15 cellular contexts compared by ENCODE assay signal in the genomic region with DNA sequence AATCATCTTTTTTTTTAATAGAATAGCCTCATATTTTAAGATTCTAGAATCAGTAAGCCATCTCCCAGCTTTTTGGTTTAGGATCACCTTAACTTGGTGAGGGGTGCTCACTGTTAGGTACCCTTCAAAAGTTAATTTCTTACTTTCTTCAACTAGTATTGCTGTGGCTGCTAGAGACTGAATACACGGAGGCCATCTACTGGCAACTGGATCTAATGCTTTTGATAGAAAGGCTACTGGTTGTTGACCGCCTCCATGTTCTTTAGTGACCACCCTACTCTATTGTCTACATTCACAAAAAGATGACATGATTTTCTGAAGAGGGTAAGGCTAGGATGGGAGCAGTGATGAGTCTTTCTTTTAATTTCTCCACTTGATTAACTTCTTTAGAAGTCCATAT. TPM values are rescaled to one million over a fixed set of nuclear protein-coding genes. Genes with fewer than 3 reads are reported as not detected.
DNase-seq lines count a peak whose midpoint lies in the region; ATAC-seq, FAIRE-seq and TF ChIP-seq lines count a peak whose summit lies in the region.
"Had no signal": no experiment of that assay in that cellular context is flagged by ENCODE, and none has a peak within 500 bp of the region (broad histone marks: within the 10 kb centered on the region; RNA-seq: fewer than 3 reads in every experiment).

No MANE protein-coding gene starts in this region.

- H3K9me3 Mint-ChIP-seq in stimulated activated naive CD8-positive, alpha-beta T cell treated with anti-CD3 and anti-CD28 coated beads, Interleukin-15, amount 100 ng/mL, for 72 hours = no peaks in the 10 kb centered on the region
- H3K9me3 Mint-ChIP-seq: CD4-positive, CD25-positive, alpha-beta regulatory T cell; immature natural killer cell; natural killer cell; stimulated activated naive CD8-positive, alpha-beta T cell treated with anti-CD3 and anti-CD28 coated beads, Interleukin-15, Interleukin-2, amounts not matched to agents 100 ng/mL and 50 ng/mL, for 24 hours had no signal

- in situ Hi-C loops in HepG2 (cut with HindIII; ENCODE audit: extremely low pct_ligation_motif_present, low pct_unique_long_range_greater_than_20kb) = no loop called here

- CTCF ChIA-PET in HepG2 (lab: Yijun Ruan, JAX; ENCODE audit: low intra/inter-chr PET ratio, low total read pairs) = no interaction called here

- intact Hi-C loops in HepG2 (cut with micrococcal nuclease; ENCODE audit: unreplicated experiment) (no loop called here), right lobe of liver (cut with DNase I) (no loop called here)

- H2AFZ ChIP-seq in HepG2 (ENCODE audit: low read length) = no peak overlapping the region

- no peaks in the 10 kb centered on the region for H3K79me2 ChIP-seq in HepG2 (ENCODE audit: insufficient read depth, low read length)

- DNase-seq in HepG2 (ENCODE audit: low spot score) = no peak
- no peak for DNase-seq in right lobe of liver
- DNase-seq in OCI-M1 (lab: John Stamatoyannopoulos, UW) = peak; percentile 49
- no peak for DNase-seq in epithelial cell of proximal tubule (ENCODE audit: low read depth)
- no peak for DNase-seq in stimulated activated naive CD8-positive, alpha-beta T cell treated with anti-CD3 and anti-CD28 coated beads, Interleukin-15, amount 100 ng/mL, for 72 hours
- DNase-seq in NCI-H2171 treated with DMSO at 0.1 percent for 48 hours (lab: John Stamatoyannopoulos, UW) = no peak
- DNase-seq in NCI-H345 (lab: John Stamatoyannopoulos, UW) = no peak
- DNase-seq: activated CD4-positive, CD25-positive, alpha-beta regulatory T cell; activated naive CD4-positive, alpha-beta T cell treated with anti-CD3 and anti-CD28 coated beads, Interleukin-2, amount 50 U/mL, for 16 hours; CD4-positive, CD25-positive, alpha-beta regulatory T cell; immature natural killer cell; natural killer cell; NCI-H1105 had no signal

- H3K27me3 ChIP-seq in HepG2 (ENCODE audit: control insufficient read depth in 1 of 2, insufficient read depth in 2 of 2, low read length in 2 of 2) = peaks cover 0 to 12% of the 10 kb centered on the region in 2 experiments; a peak in 2 of 5 replicates
- H3K27me3 ChIP-seq in right lobe of liver = no peaks in the 10 kb centered on the region

- H4K20me1 ChIP-seq in HepG2 (ENCODE audit: insufficient read depth, low read length) = no peaks in the 10 kb centered on the region

- POLR2A ChIA-PET in HepG2 (lab: Yijun Ruan, JAX) = interaction anchor here (1.0 kb wide), 1 partner anchor 61 kb away, joined by 3 read pairs; the partner anchor contains the start of gene NUDT8

- H3K9me3 ChIP-seq in HepG2 (ENCODE audit: low read length) (no peaks in the 10 kb centered on the region), right lobe of liver (no peaks in the 10 kb centered on the region)

- no peak overlapping the region for H3K9ac ChIP-seq in HepG2 (ENCODE audit: insufficient read depth, low read depth, low read length)

- no peak overlapping the region for H3K27ac ChIP-seq in HepG2 (ENCODE audit: extremely low read length, insufficient read depth, low read length)
- H3K27ac ChIP-seq in right lobe of liver = no peak overlapping the region

- no peak for FAIRE-seq in HepG2 (lab: Jason Lieb, UNC)

- H3K4me1 Mint-ChIP-seq in stimulated activated naive CD8-positive, alpha-beta T cell treated with anti-CD3 and anti-CD28 coated beads, Interleukin-15, amount 100 ng/mL, for 72 hours = peaks cover 11% of the 10 kb centered on the region
- H3K4me1 Mint-ChIP-seq: CD4-positive, CD25-positive, alpha-beta regulatory T cell; immature natural killer cell; natural killer cell had no signal

- no peak overlapping the region for H3K4me2 ChIP-seq in HepG2 (ENCODE audit: low read depth, low read length)

- H3K4me3 ChIP-seq in HepG2 (replicated peaks in 1 of 3; ENCODE audit: insufficient read depth in 1 of 3, low read depth in 2 of 3, low read length in 3 of 3) (no peak overlapping the region), right lobe of liver (no peak overlapping the region), epithelial cell of proximal tubule (ENCODE audit: low read depth, low read length) (no peak overlapping the region)

- H3K27me3 Mint-ChIP-seq in stimulated activated naive CD8-positive, alpha-beta T cell treated with anti-CD3 and anti-CD28 coated beads, Interleukin-15, amount 100 ng/mL, for 72 hours = peaks cover 17% of the 10 kb centered on the region

- no peak for TF ChIP-seq RAD21 in HepG2 (CRISPR knock-in tag; IDR thresholded peaks at IDR 0.05)

- no TSS peak for BruUV-seq in HepG2 (replicated peaks; lab: Mats Ljungman, UMichigan)

- no peak overlapping the region for H3K4me3 Mint-ChIP-seq in stimulated activated naive CD8-positive, alpha-beta T cell treated with anti-CD3 and anti-CD28 coated beads, Interleukin-15, amount 100 ng/mL, for 72 hours
- H3K4me3 Mint-ChIP-seq: CD4-positive, CD25-positive, alpha-beta regulatory T cell; immature natural killer cell; natural killer cell; stimulated activated naive CD8-positive, alpha-beta T cell treated with anti-CD3 and anti-CD28 coated beads, Interleukin-15, Interleukin-2, amounts not matched to agents 100 ng/mL and 50 ng/mL, for 24 hours had no signal

- no peak for TF ChIP-seq POLR2A in HepG2 (IDR thresholded peaks at IDR 0.05; ENCODE audit: insufficient read depth in 1 of 2, low read depth in 2 of 2, low read length in 2 of 2)
- TF ChIP-seq POLR2A in right lobe of liver (IDR thresholded peaks at IDR 0.05) = no peak

- TF ChIP-seq EP300 in HepG2 (IDR thresholded peaks at IDR 0.05; ENCODE audit: low read depth in 2 of 2, low read length in 2 of 2) (no peak), HepG2 (CRISPR knock-in tag; IDR thresholded peaks at IDR 0.05; ENCODE audit: borderline replicate concordance) (no peak)

- H3K4me1 ChIP-seq in HepG2 (ENCODE audit: insufficient read depth, low read length) = peaks cover 13% of the 10 kb centered on the region; the same call in 1 of the 2 replicates
- H3K4me1 ChIP-seq in right lobe of liver = no peaks in the 10 kb centered on the region

- ATAC-seq in HepG2 (no peak), right lobe of liver (no peak), HG02571 (IDR thresholded peaks at IDR 0.05; ENCODE audit: unreplicated experiment) (no peak)
- ATAC-seq in stimulated activated naive CD8-positive, alpha-beta T cell treated with anti-CD3 and anti-CD28 coated beads, Interleukin-15, amount 100 ng/mL, for 72 hours = no peak
- ATAC-seq: natural killer cell had no signal

- TF ChIP-seq CTCF in HepG2 (CRISPR knock-in tag; IDR thresholded peaks at IDR 0.05) (peak; percentile 43), right lobe of liver (IDR thresholded peaks at IDR 0.05) (peak in 2 of 4 donors; percentile 7 to 28), epithelial cell of proximal tubule (conservative IDR thresholded peaks at IDR 0.05; ENCODE audit: low read depth, low read length) (peak; percentile 41)

- WGBS in HepG2 (ENCODE audit: low lambda C conversion rate) = 43% methylated on average over 2 of the region's 2 CpGs
- WGBS in right lobe of liver (ENCODE audit: insufficient coverage, low coverage, low lambda C conversion rate, missing lambda C conversion rate) = 53% methylated on average over 2 of the region's 2 CpGs

- H3K27ac Mint-ChIP-seq in stimulated activated naive CD8-positive, alpha-beta T cell treated with anti-CD3 and anti-CD28 coated beads, Interleukin-15, amount 100 ng/mL, for 72 hours = no peak overlapping the region
- H3K27ac Mint-ChIP-seq: CD4-positive, CD25-positive, alpha-beta regulatory T cell; immature natural killer cell; natural killer cell; stimulated activated naive CD8-positive, alpha-beta T cell treated with anti-CD3 and anti-CD28 coated beads, Interleukin-15, Interleukin-2, amounts not matched to agents 100 ng/mL and 50 ng/mL, for 24 hours had no signal

- H3K36me3 ChIP-seq in HepG2 (replicated peaks in 1 of 2; ENCODE audit: control insufficient read depth in 1 of 2, insufficient read depth in 2 of 2, low read length in 2 of 2) (no peaks in the 10 kb centered on the region), right lobe of liver (no peaks in the 10 kb centered on the region)

RNA-seq across cellular contexts. Expression of gene ALDH3B2, which starts 16.7 kb away (rescaled TPM):
- total RNA-seq in HepG2 (2016; rRNA removed; fragmentation: Illumina TruSeq; extraction: Trizol) (not detected in 2 replicates), right lobe of liver (not detected), epithelial cell of proximal tubule (0.51 TPM in 1 of 2 replicates, not detected in the other)
- total RNA-seq in HepG2 (2016; cell fraction: cytosol; rRNA removed; fragmentation: Illumina TruSeq; extraction: Trizol; ENCODE audit: low read depth) = not detected in 2 replicates
- total RNA-seq in HepG2 (2016; cell fraction: insoluble cytoplasmic fraction; rRNA removed; fragmentation: Illumina TruSeq; extraction: Trizol) = not detected in 2 replicates
- not detected in 2 replicates for total RNA-seq in HepG2 (2016; cell fraction: membrane; rRNA removed; fragmentation: Illumina TruSeq; extraction: Trizol)
- total RNA-seq in HepG2 (2016; cell fraction: nucleus; rRNA removed; fragmentation: Illumina TruSeq; extraction: Trizol) = not detected in 2 replicates
- not detected in 2 replicates for polyA plus RNA-seq in HepG2 (2011; rRNA removed)
- polyA plus RNA-seq in HepG2 (2011; cell fraction: cytosol; rRNA removed) = not detected in 2 replicates
- not detected in 2 replicates for polyA plus RNA-seq in HepG2 (2011; cell fraction: nucleus; rRNA removed)
- polyA plus RNA-seq in HepG2 (2012) = not detected in 2 replicates
- not detected in 2 replicates for polyA plus RNA-seq in HepG2 (2016; cell fraction: cytosol; fragmentation: Illumina TruSeq; extraction: Trizol; ENCODE audit: low read depth)
- polyA plus RNA-seq in HepG2 (2016; cell fraction: insoluble cytoplasmic fraction; fragmentation: Illumina TruSeq; extraction: Trizol; ENCODE audit: low read depth) = not detected in 2 replicates
- polyA plus RNA-seq in HepG2 (2016; cell fraction: membrane; fragmentation: Illumina TruSeq; extraction: Trizol; ENCODE audit: low read depth) = not detected in 2 replicates
- not detected in 2 replicates for polyA plus RNA-seq in HepG2 (2016; cell fraction: nucleus; fragmentation: Illumina TruSeq; extraction: Trizol; ENCODE audit: insufficient read depth, low read depth)
- not detected in 2 replicates for polyA minus RNA-seq in HepG2 (2011; rRNA and poly(A)+ RNA removed; ENCODE audit: low replicate concordance)
- polyA minus RNA-seq in HepG2 (2011; cell fraction: cytosol; rRNA and poly(A)+ RNA removed) = not detected in 2 replicates
- polyA minus RNA-seq in HepG2 (2011; cell fraction: nucleus; rRNA and poly(A)+ RNA removed) = not detected in 2 replicates
- total RNA-seq: CD4-positive, CD25-positive, alpha-beta regulatory T cell; natural killer cell had no signal
- polyA plus RNA-seq: CD4-positive, CD25-positive, alpha-beta regulatory T cell; immature natural killer cell had no signal

RNA-seq across cellular contexts. Expression of gene ACY3, which starts 40.6 kb away (rescaled TPM):
- 3.3 and 3.4 TPM in 2 replicates for total RNA-seq in HepG2 (2016; rRNA removed; fragmentation: Illumina TruSeq; extraction: Trizol)
- 1.1 and 1.2 TPM in 2 replicates for total RNA-seq in HepG2 (2016; cell fraction: cytosol; rRNA removed; fragmentation: Illumina TruSeq; extraction: Trizol; ENCODE audit: low read depth)
- 3.4 and 4.0 TPM in 2 replicates for total RNA-seq in HepG2 (2016; cell fraction: insoluble cytoplasmic fraction; rRNA removed; fragmentation: Illumina TruSeq; extraction: Trizol)
- total RNA-seq in HepG2 (2016; cell fraction: membrane; rRNA removed; fragmentation: Illumina TruSeq; extraction: Trizol) = 1.5 and 1.9 TPM in 2 replicates
- 1.6 and 1.7 TPM in 2 replicates for total RNA-seq in HepG2 (2016; cell fraction: nucleus; rRNA removed; fragmentation: Illumina TruSeq; extraction: Trizol)
- polyA plus RNA-seq in HepG2 (2011; rRNA removed) = 3.7 and 7.6 TPM in 2 replicates
- polyA plus RNA-seq in HepG2 (2011; cell fraction: cytosol; rRNA removed) = 3.7 and 4.0 TPM in 2 replicates
- 8.6 and 13.6 TPM in 2 replicates for polyA plus RNA-seq in HepG2 (2011; cell fraction: nucleus; rRNA removed)
- 3.9 and 4.4 TPM in 2 replicates for polyA plus RNA-seq in HepG2 (2012)
- 0.75 and 1.2 TPM in 2 replicates for polyA plus RNA-seq in HepG2 (2016; cell fraction: cytosol; fragmentation: Illumina TruSeq; extraction: Trizol; ENCODE audit: low read depth)
- 3.5 and 4.2 TPM in 2 replicates for polyA plus RNA-seq in HepG2 (2016; cell fraction: insoluble cytoplasmic fraction; fragmentation: Illumina TruSeq; extraction: Trizol; ENCODE audit: low read depth)
- 1.7 and 1.9 TPM in 2 replicates for polyA plus RNA-seq in HepG2 (2016; cell fraction: membrane; fragmentation: Illumina TruSeq; extraction: Trizol; ENCODE audit: low read depth)
- polyA plus RNA-seq in HepG2 (2016; cell fraction: nucleus; fragmentation: Illumina TruSeq; extraction: Trizol; ENCODE audit: insufficient read depth, low read depth) = 6.5 and 6.8 TPM in 2 replicates
- 3.0 TPM in 1 of 2 replicates, not detected in the other for polyA minus RNA-seq in HepG2 (2011; rRNA and poly(A)+ RNA removed; ENCODE audit: low replicate concordance)
- 2.1 and 2.2 TPM in 2 replicates for polyA minus RNA-seq in HepG2 (2011; cell fraction: cytosol; rRNA and poly(A)+ RNA removed)
- polyA minus RNA-seq in HepG2 (2011; cell fraction: nucleus; rRNA and poly(A)+ RNA removed) = 0.90 and 1.1 TPM in 2 replicates
- total RNA-seq in right lobe of liver = 10 to 100 TPM in 4 of 6 experiments, 1 to 10 TPM in 2; 6.8 to 17.9 (median 12.4) TPM
- not detected in 2 replicates for total RNA-seq in epithelial cell of proximal tubule

RNA-seq across cellular contexts. Expression of gene TBX10, which starts 51.6 kb away (rescaled TPM):
- total RNA-seq in HepG2 (2016; rRNA removed; fragmentation: Illumina TruSeq; extraction: Trizol) (0.17 and 0.27 TPM in 2 replicates), right lobe of liver (under 1 TPM in 5 of 6 experiments, not detected in 1; 0.24 to 0.49 (median 0.34) TPM), epithelial cell of proximal tubule (not detected in 2 replicates)
- not detected in 2 replicates for total RNA-seq in HepG2 (2016; cell fraction: cytosol; rRNA removed; fragmentation: Illumina TruSeq; extraction: Trizol; ENCODE audit: low read depth)
- 0.15 and 0.45 TPM in 2 replicates for total RNA-seq in HepG2 (2016; cell fraction: insoluble cytoplasmic fraction; rRNA removed; fragmentation: Illumina TruSeq; extraction: Trizol)
- total RNA-seq in HepG2 (2016; cell fraction: membrane; rRNA removed; fragmentation: Illumina TruSeq; extraction: Trizol) = 0.15 and 0.28 TPM in 2 replicates
- 0.25 and 0.31 TPM in 2 replicates for total RNA-seq in HepG2 (2016; cell fraction: nucleus; rRNA removed; fragmentation: Illumina TruSeq; extraction: Trizol)
- 1.7 and 3.1 TPM in 2 replicates for polyA plus RNA-seq in HepG2 (2011; rRNA removed)
- polyA plus RNA-seq in HepG2 (2011; cell fraction: cytosol; rRNA removed) = 1.5 and 2.1 TPM in 2 replicates
- polyA plus RNA-seq in HepG2 (2011; cell fraction: nucleus; rRNA removed) = 2.4 and 3.7 TPM in 2 replicates
- 1.1 and 4.1 TPM in 2 replicates for polyA plus RNA-seq in HepG2 (2012)
- 0.36 and 0.74 TPM in 2 replicates for polyA plus RNA-seq in HepG2 (2016; cell fraction: cytosol; fragmentation: Illumina TruSeq; extraction: Trizol; ENCODE audit: low read depth)
- 0.87 and 1.3 TPM in 2 replicates for polyA plus RNA-seq in HepG2 (2016; cell fraction: insoluble cytoplasmic fraction; fragmentation: Illumina TruSeq; extraction: Trizol; ENCODE audit: low read depth)
- polyA plus RNA-seq in HepG2 (2016; cell fraction: membrane; fragmentation: Illumina TruSeq; extraction: Trizol; ENCODE audit: low read depth) = 0.65 and 0.89 TPM in 2 replicates
- 0.82 and 1.00 TPM in 2 replicates for polyA plus RNA-seq in HepG2 (2016; cell fraction: nucleus; fragmentation: Illumina TruSeq; extraction: Trizol; ENCODE audit: insufficient read depth, low read depth)
- polyA minus RNA-seq in HepG2 (2011; rRNA and poly(A)+ RNA removed; ENCODE audit: low replicate concordance) = 0.72 TPM in 1 of 2 replicates, not detected in the other
- 0.62 and 1.3 TPM in 2 replicates for polyA minus RNA-seq in HepG2 (2011; cell fraction: cytosol; rRNA and poly(A)+ RNA removed)
- polyA minus RNA-seq in HepG2 (2011; cell fraction: nucleus; rRNA and poly(A)+ RNA removed) = 0.26 TPM in 1 of 2 replicates, not detected in the other
- total RNA-seq: CD4-positive, CD25-positive, alpha-beta regulatory T cell; natural killer cell had no signal
- polyA plus RNA-seq: CD4-positive, CD25-positive, alpha-beta regulatory T cell; immature natural killer cell had no signal
